9 cellular contexts compared by ENCODE assay signal in the genomic region with DNA sequence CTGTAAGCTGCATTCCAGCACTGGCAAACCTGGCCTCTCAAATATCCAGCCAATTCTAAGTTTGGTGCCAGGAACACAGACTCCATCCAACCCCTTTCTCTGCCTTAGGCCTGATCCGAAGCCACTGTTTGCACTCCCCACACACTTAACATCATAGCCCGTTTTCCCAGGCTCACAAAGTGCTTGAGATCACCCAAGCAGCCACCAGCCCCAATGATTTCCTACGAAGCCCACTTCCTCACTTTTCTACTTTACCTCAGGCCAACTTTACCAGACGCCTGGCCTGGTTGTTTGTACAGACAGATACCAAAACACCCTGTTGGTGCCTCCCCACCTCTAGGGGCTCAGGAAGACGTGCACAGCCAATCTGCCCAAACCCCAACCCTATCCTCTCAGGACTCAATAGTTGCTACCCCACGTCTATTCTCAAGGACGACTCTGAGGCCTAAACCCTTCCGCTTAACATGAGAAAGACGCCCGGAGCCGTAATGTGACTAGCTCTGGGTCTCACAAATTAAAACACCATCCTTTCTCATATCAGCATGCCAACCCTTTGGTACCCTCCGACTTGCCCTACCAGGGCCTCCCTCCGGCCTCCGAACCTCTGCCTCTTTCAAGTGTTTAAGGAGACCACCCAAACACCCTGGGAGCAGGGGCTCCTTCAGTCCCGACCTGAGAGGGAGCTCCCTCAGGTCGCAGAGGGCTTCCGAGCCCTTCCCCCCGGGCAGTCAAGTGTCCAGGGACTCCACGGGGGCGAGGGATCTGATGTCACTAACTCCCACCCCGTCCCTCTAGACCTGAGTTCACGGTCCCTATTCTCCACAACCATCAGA. TPM values are rescaled to one million over a fixed set of nuclear protein-coding genes. Genes with fewer than 3 reads are reported as not detected.
DNase-seq lines count a peak whose midpoint lies in the region; ATAC-seq and TF ChIP-seq lines count a peak whose summit lies in the region.
"Had no signal": no experiment of that assay in that cellular context is flagged by ENCODE, and none has a peak within 500 bp of the region (broad histone marks: within the 10 kb centered on the region; RNA-seq: fewer than 3 reads in every experiment).

No MANE protein-coding gene starts in this region.

- intact Hi-C loops in Right ventricle myocardium superior (cut with DNase I): no loop called here
- intact Hi-C loops in left cardiac atrium (cut with DNase I): loop anchor here in 1 of 2 donors (5.0 kb wide), 1 partner anchor 33 kb away; a partner anchor contains a TSS
- intact Hi-C loops in mucosa of descending colon (cut with DNase I, micrococcal nuclease): no loop called here

- peak overlapping the region; percentile 100 for H3K9ac ChIP-seq in duodenal mucosa (ENCODE audit: low read depth in 1 of 2, low read length in 2 of 2)

- peak overlapping the region; percentile 98 for H3K27ac ChIP-seq in duodenal mucosa (ENCODE audit: low read depth, low read length)

- H3K9me3 ChIP-seq in duodenal mucosa (ENCODE audit: control insufficient read depth in 1 of 2, low read length in 2 of 2) (no peaks in the 10 kb centered on the region), mucosa of descending colon (no peaks in the 10 kb centered on the region)

- no peak for TF ChIP-seq CTCF in mucosa of descending colon (IDR thresholded peaks at IDR 0.05)

- peak; percentile 37 for DNase-seq in Right ventricle myocardium superior
- DNase-seq in left cardiac atrium: no peak
- DNase-seq in mucosa of descending colon: peak; percentile 46 to 75 (median 65)
- no peak for DNase-seq in SKM-1 (lab: John Stamatoyannopoulos, UW; ENCODE audit: unreplicated experiment)
- DNase-seq in foreskin melanocyte: no peak
- DNase-seq in NCI-H1105 (lab: John Stamatoyannopoulos, UW): no peak

- H3K4me3 ChIP-seq in duodenal mucosa (ENCODE audit: low read depth in 1 of 2, low read length in 2 of 2): peak overlapping the region; percentile 81 to 96
- peak overlapping the region; percentile 41 for H3K4me3 ChIP-seq in mucosa of descending colon

- no peak for ATAC-seq in Right ventricle myocardium superior (ENCODE audit: poor library complexity)
- no peak for ATAC-seq in left cardiac atrium
- no peak for ATAC-seq in mucosa of descending colon
- no peak for ATAC-seq in GM21360 (IDR thresholded peaks at IDR 0.05; ENCODE audit: unreplicated experiment)

- H3K36me3 ChIP-seq in duodenal mucosa (ENCODE audit: control insufficient read depth in 1 of 2, insufficient read depth in 2 of 2, low read length in 2 of 2) (peaks cover 7 to 8% of the 10 kb centered on the region in 2 donors), mucosa of descending colon (ENCODE audit: low read depth) (peaks cover 6% of the 10 kb centered on the region)

- H3K4me1 ChIP-seq in duodenal mucosa (ENCODE audit: control insufficient read depth in 1 of 2, insufficient read depth in 2 of 2, low read length in 2 of 2): peaks cover 46 to 53% of the 10 kb centered on the region in 2 donors
- peaks cover 62% of the 10 kb centered on the region for H3K4me1 ChIP-seq in mucosa of descending colon (ENCODE audit: low read depth)

- H3K27me3 ChIP-seq in duodenal mucosa (ENCODE audit: control insufficient read depth in 1 of 2, insufficient read depth in 2 of 2, low read length in 2 of 2): no peaks in the 10 kb centered on the region

RNA-seq across cellular contexts. Expression of a gene that starts 3.4 kb away (rescaled TPM):
- total RNA-seq in Right ventricle myocardium superior (124 TPM), left cardiac atrium (100 to 1,000 TPM; 125 to 134 TPM), mucosa of descending colon (100 to 1,000 TPM in 1 of 3 donors, 10 to 100 TPM in 2; 14.9 to 185 (median 84.0) TPM)

RNA-seq across cellular contexts. Expression of a gene that starts 7.2 kb away (rescaled TPM):
- 54.8 TPM for total RNA-seq in Right ventricle myocardium superior
- total RNA-seq in left cardiac atrium: 10 to 100 TPM; 59.1 to 72.3 TPM
- total RNA-seq in mucosa of descending colon: 10 to 100 TPM; 56.4 to 77.2 (median 62.8) TPM

RNA-seq across cellular contexts. Expression of a gene that starts 20.6 kb away (rescaled TPM):
- 7.1 TPM for total RNA-seq in Right ventricle myocardium superior
- total RNA-seq in left cardiac atrium: 1 to 10 TPM; 6.8 to 8.0 TPM
- 10 to 100 TPM in 1 of 3 donors, 1 to 10 TPM in 2; 8.0 to 19.1 (median 9.6) TPM for total RNA-seq in mucosa of descending colon

RNA-seq across cellular contexts. Expression of a gene that starts 31.7 kb away (rescaled TPM):
- 0.13 TPM for total RNA-seq in Right ventricle myocardium superior
- under 1 TPM; 0.38 to 0.47 TPM for total RNA-seq in left cardiac atrium
- under 1 TPM in 1 of 3 donors, not detected in 2; 0.28 TPM for total RNA-seq in mucosa of descending colon
- total RNA-seq: glomerular endothelial cell had no signal

RNA-seq across cellular contexts. Expression of a gene that starts 34.4 kb away (rescaled TPM):
- total RNA-seq in Right ventricle myocardium superior: 8.5 TPM
- total RNA-seq in left cardiac atrium: 1 to 10 TPM; 5.8 to 8.9 TPM
- 10 to 100 TPM; 10.5 to 11.4 (median 11.0) TPM for total RNA-seq in mucosa of descending colon

Comparison
In these comparisons a context has a peak if more than half of its experiments do, and no peak if none do; other contexts are left out.
1. DNase-seq: peak in Right ventricle myocardium superior (single experiment) and mucosa of descending colon (3 of 3); none in left cardiac atrium (single experiment), SKM-1 (single experiment), foreskin melanocyte (single experiment) and NCI-H1105 (single experiment).